Comparison of ENCODE assay signal across 14 cellular contexts in genomic region chr12:132444283-132444682, GRCh38. TPM values are rescaled to one million over a fixed set of nuclear protein-coding genes. Genes with fewer than 3 reads are reported as not detected.
DNase-seq lines count a peak whose midpoint lies in the region; ATAC-seq and TF ChIP-seq lines count a peak whose summit lies in the region.
"Had no signal": no experiment of that assay in that cellular context is flagged by ENCODE, and none has a peak within 500 bp of the region (broad histone marks: within the 10 kb centered on the region; RNA-seq: fewer than 3 reads in every experiment).

No MANE protein-coding gene starts in this region.

- peak overlapping the region; percentile 100 for H3K27ac Mint-ChIP-seq in activated CD8-positive, alpha-beta T cell treated with anti-CD3 and anti-CD28 coated beads, Interleukin-2, amount 10 ng/mL, durations not matched to agents 7 days and 5 days
- peak overlapping the region; percentile 99 to 100 (median 100) for H3K27ac Mint-ChIP-seq in naive thymus-derived CD8-positive, alpha-beta T cell
- H3K27ac Mint-ChIP-seq: H9 had no signal

- TF ChIP-seq CTCF in HL-60 (IDR thresholded peaks at IDR 0.05; ENCODE audit: insufficient read depth, low read length) = no peak

- H3K4me1 Mint-ChIP-seq in activated CD8-positive, alpha-beta T cell treated with anti-CD3 and anti-CD28 coated beads, Interleukin-2, amount 10 ng/mL, durations not matched to agents 7 days and 5 days (ENCODE audit: low read depth) = peaks cover 58% of the 10 kb centered on the region
- H3K4me1 Mint-ChIP-seq in naive thymus-derived CD8-positive, alpha-beta T cell = peaks cover 36 to 83% (median 65%) of the 10 kb centered on the region in 4 donors

- no peak overlapping the region for H3K4me3 ChIP-seq in HL-60 (replicated peaks; ENCODE audit: insufficient read depth, low read length)
- H3K4me3 ChIP-seq: esophagus muscularis mucosa, left ventricle myocardium inferior had no signal

- POLR2A ChIA-PET in activated CD8-positive, alpha-beta T cell treated with anti-CD3 and anti-CD28 coated beads, Interleukin-2, amount 10 ng/mL, durations not matched to agents 7 days and 5 days (lab: Charles Lee) = no interaction called here
- POLR2A ChIA-PET in naive thymus-derived CD8-positive, alpha-beta T cell (lab: Charles Lee) = interaction anchor here (1.0 to 1.8 kb wide), 4 partner anchors 11 to 44 kb away, joined by 3 to 6 read pairs (median 4); no protein-coding TSS in a partner anchor

- no peaks in the 10 kb centered on the region for H3K9me3 Mint-ChIP-seq in activated CD8-positive, alpha-beta T cell treated with anti-CD3 and anti-CD28 coated beads, Interleukin-2, amount 10 ng/mL, durations not matched to agents 7 days and 5 days (ENCODE audit: insufficient read depth)
- H3K9me3 Mint-ChIP-seq in naive thymus-derived CD8-positive, alpha-beta T cell = no peaks in the 10 kb centered on the region

- peaks cover 4% of the 10 kb centered on the region for H3K36me3 Mint-ChIP-seq in activated CD8-positive, alpha-beta T cell treated with anti-CD3 and anti-CD28 coated beads, Interleukin-2, amount 10 ng/mL, durations not matched to agents 7 days and 5 days (ENCODE audit: low read depth)
- H3K36me3 Mint-ChIP-seq in naive thymus-derived CD8-positive, alpha-beta T cell = no peaks in the 10 kb centered on the region

- peak overlapping the region; percentile 90 for H3K27ac ChIP-seq in HL-60 (replicated peaks)
- H3K27ac ChIP-seq: 22Rv1, esophagus muscularis mucosa, left ventricle myocardium inferior had no signal

- no peaks in the 10 kb centered on the region for H3K27me3 Mint-ChIP-seq in activated CD8-positive, alpha-beta T cell treated with anti-CD3 and anti-CD28 coated beads, Interleukin-2, amount 10 ng/mL, durations not matched to agents 7 days and 5 days (ENCODE audit: low read depth)
- no peaks in the 10 kb centered on the region for H3K27me3 Mint-ChIP-seq in naive thymus-derived CD8-positive, alpha-beta T cell

- no peaks in the 10 kb centered on the region for H3K27me3 ChIP-seq in HL-60 (ENCODE audit: insufficient read depth, poor library complexity, severe bottlenecking)

- H3K4me3 Mint-ChIP-seq in activated CD8-positive, alpha-beta T cell treated with anti-CD3 and anti-CD28 coated beads, Interleukin-2, amount 10 ng/mL, durations not matched to agents 7 days and 5 days = peak overlapping the region; percentile 90
- H3K4me3 Mint-ChIP-seq in naive thymus-derived CD8-positive, alpha-beta T cell = peak overlapping the region; percentile 80 to 97 (median 88)

- CTCF ChIA-PET in activated CD8-positive, alpha-beta T cell treated with anti-CD3 and anti-CD28 coated beads, Interleukin-2, amount 10 ng/mL, durations not matched to agents 7 days and 5 days (lab: Charles Lee) = no interaction called here

- ATAC-seq in activated CD8-positive, alpha-beta T cell treated with anti-CD3 and anti-CD28 coated beads, Interleukin-2, amount 10 ng/mL, durations not matched to agents 7 days and 5 days = no peak
- ATAC-seq in naive thymus-derived CD8-positive, alpha-beta T cell = no peak
- ATAC-seq in HG03571 (IDR thresholded peaks at IDR 0.05; ENCODE audit: unreplicated experiment) (no peak), HG02588 (IDR thresholded peaks at IDR 0.05; ENCODE audit: unreplicated experiment) (no peak)

- DNase-seq in NCI-H82 (lab: John Stamatoyannopoulos, UW) (peak; percentile 59), NCI-H82 treated with DMSO at 0.1 percent for 48 hours (lab: John Stamatoyannopoulos, UW; ENCODE audit: unreplicated experiment) (no peak), HL-60 (ENCODE audit: low read depth in 1 of 2, low spot score in 1 of 2) (no peak), NCI-H748 treated with DMSO at 0.1 percent for 48 hours (lab: John Stamatoyannopoulos, UW) (no peak)
- DNase-seq in activated CD8-positive, alpha-beta T cell treated with anti-CD3 and anti-CD28 coated beads, Interleukin-2, amount 10 ng/mL, durations not matched to agents 7 days and 5 days = no peak
- DNase-seq in naive thymus-derived CD8-positive, alpha-beta T cell = no peak
- DNase-seq: H9, Karpas-422, T1000 had no signal

RNA-seq across cellular contexts. Expression of gene FBRSL1, which starts 45.7 kb away (rescaled TPM):
- total RNA-seq in activated CD8-positive, alpha-beta T cell treated with anti-CD3 and anti-CD28 coated beads, Interleukin-2, amount 10 ng/mL, durations not matched to agents 7 days and 5 days = 10 to 100 TPM; 51.2 to 58.5 TPM
- total RNA-seq in naive thymus-derived CD8-positive, alpha-beta T cell = 100 to 1,000 TPM in 1 of 2 experiments, 10 to 100 TPM in 1; 97.5 to 101 TPM
- 1 to 10 TPM in 1 of 3 donors, under 1 TPM in 2; 0.38 to 1.0 (median 0.42) TPM for polyA plus RNA-seq in naive thymus-derived CD8-positive, alpha-beta T cell
